ENCODE assay signal across 1 cellular context in genomic region chr11:117821431-117821830, GRCh38.
TF ChIP-seq lines count a peak whose summit lies in the region.

No MANE protein-coding gene starts in this region.

TF ChIP-seq in H1, 55 proteins besides CTCF, POLR2A, EP300 and RAD21:
- TF ChIP-seq ASH2L (IDR thresholded peaks at IDR 0.05; ENCODE audit: low read length) (no peak), TAF1 (IDR thresholded peaks at IDR 0.05; ENCODE audit: low read depth, low read length) (no peak), GTF2F1 (IDR thresholded peaks at IDR 0.05; ENCODE audit: borderline replicate concordance, low read depth, low read length) (no peak), YY1 (IDR thresholded peaks at IDR 0.05; ENCODE audit: low read depth, low read length) (no peak), POLR2AphosphoS5 (IDR thresholded peaks at IDR 0.05; ENCODE audit: low read depth, low read length) (no peak), CBX5 (IDR thresholded peaks at IDR 0.05; ENCODE audit: low read depth, low read length) (no peak), KDM5A (IDR thresholded peaks at IDR 0.05; ENCODE audit: low read length) (no peak), SP4 (IDR thresholded peaks at IDR 0.05; ENCODE audit: low read length) (no peak)
